31 cellular contexts compared by ENCODE assay signal in the genomic region with DNA sequence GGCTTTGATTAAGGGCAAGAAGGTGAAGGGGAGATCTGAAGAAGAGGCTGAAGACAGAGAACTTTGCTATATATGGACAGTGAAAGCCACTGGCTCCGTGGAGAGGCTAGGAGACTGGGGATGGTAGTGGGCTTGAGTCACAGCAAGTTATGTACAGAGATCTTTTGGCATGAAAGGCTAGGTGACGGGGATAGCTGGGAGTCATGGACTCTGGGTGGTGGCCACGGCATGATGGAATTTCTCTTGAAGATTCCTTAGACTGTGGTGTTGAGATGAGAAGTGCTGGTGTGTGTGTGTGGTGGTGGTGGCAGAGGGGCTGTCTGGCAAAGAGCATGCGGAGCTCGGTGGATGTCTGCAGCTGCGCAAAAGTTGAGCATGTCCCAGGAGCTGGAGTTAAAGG.
A peak's percentile ranks its signal among the peaks of the same experiment; 100 is the strongest.
DNase-seq lines count a peak whose midpoint lies in the region; ATAC-seq and TF ChIP-seq lines count a peak whose summit lies in the region.
"Had no signal": no experiment of that assay in that cellular context is flagged by ENCODE, and none has a peak within 500 bp of the region (broad histone marks: within the 10 kb centered on the region; RNA-seq: fewer than 3 reads in every experiment).

No MANE protein-coding gene starts in this region.

- H2AK9ac ChIP-seq in IMR-90 (replicated peaks; ENCODE audit: low read depth, low read length, poor library complexity): no peak overlapping the region

- dilution Hi-C loops in IMR-90 (cut with HindIII; ENCODE audit: low sequenced_read_pairs, unreplicated experiment): no loop called here

- in situ Hi-C loops in IMR-90 (cut with MboI; ENCODE audit: low sequenced_read_pairs): no loop called here

- no peak overlapping the region for H3K56ac ChIP-seq in IMR-90 (ENCODE audit: extremely low read depth, insufficient read depth, low read length)

- no peak for ATAC-seq in IMR-90 (ENCODE audit: low read depth)
- ATAC-seq: A549; CD8-positive, alpha-beta T cell had no signal

- 0 out of 2 replicates have a peak overlapping the region, but pooled peaks have one; percentile 24 for H4K5ac ChIP-seq in IMR-90 (ENCODE audit: low read depth, low read length)

- H2BK20ac ChIP-seq in IMR-90 (ENCODE audit: low read depth, low read length): peak overlapping the region; percentile 47

- H3K4me3 ChIP-seq in IMR-90 (ENCODE audit: insufficient read depth, low read depth, low read length): no peak overlapping the region
- no peak overlapping the region for H3K4me3 ChIP-seq in mesenchymal stem cell (ENCODE audit: insufficient read depth in 1 of 2, low read depth in 1 of 2, low read length in 2 of 2)
- H3K4me3 ChIP-seq in trophoblast cell (ENCODE audit: low read depth, low read length): no peak overlapping the region
- H3K4me3 ChIP-seq: A549; BLaER1; BLaER1 treated with 17β-estradiol and CSF1 and Interleukin-3, amounts not matched to agents 10 nM and 100 nM had no signal

- no peak overlapping the region for H3K27ac ChIP-seq in IMR-90 (ENCODE audit: insufficient read depth, low read length)
- H3K27ac ChIP-seq in mesenchymal stem cell (ENCODE audit: low read length, poor library complexity, severe bottlenecking): no peak overlapping the region
- H3K27ac ChIP-seq in trophoblast cell (ENCODE audit: low read depth, low read length): no peak overlapping the region
- H3K27ac ChIP-seq: 22Rv1; A549; BLaER1; BLaER1 treated with 17β-estradiol and CSF1 and Interleukin-3, amounts not matched to agents 10 nM and 100 nM; C4-2B had no signal

- no peaks in the 10 kb centered on the region for H3K36me3 ChIP-seq in IMR-90 (ENCODE audit: control insufficient read depth, insufficient read depth, low read length)
- H3K36me3 ChIP-seq in mesenchymal stem cell (ENCODE audit: control insufficient read depth in 1 of 2, insufficient read depth in 2 of 2, low read depth in 1 of 2, low read length in 2 of 2): no peaks in the 10 kb centered on the region
- H3K36me3 ChIP-seq in trophoblast cell (ENCODE audit: control insufficient read depth in 1 of 2, insufficient read depth in 2 of 2, low read length in 2 of 2): no peaks in the 10 kb centered on the region
- H3K36me3 ChIP-seq: BE2C, BLaER1 had no signal

- no peak overlapping the region for H4K8ac ChIP-seq in IMR-90 (ENCODE audit: low read depth in 2 of 2, low read length in 2 of 2)
- H4K8ac ChIP-seq in mesenchymal stem cell (ENCODE audit: low read length): no peak overlapping the region
- H4K8ac ChIP-seq in trophoblast cell (ENCODE audit: low read depth, low read length): no peak overlapping the region

- H2AK5ac ChIP-seq in IMR-90 (ENCODE audit: low read depth, low read length): peak overlapping the region; percentile 63
- no peak overlapping the region for H2AK5ac ChIP-seq in mesenchymal stem cell (ENCODE audit: low read length, severe bottlenecking)
- H2AK5ac ChIP-seq in trophoblast cell (ENCODE audit: low read length): no peak overlapping the region

- POLR2A ChIA-PET in IMR-90 (lab: Charles Lee; ENCODE audit: unreplicated experiment): no interaction called here

- H3K9me1 ChIP-seq in IMR-90 (ENCODE audit: insufficient read depth, low read length): peaks cover 12% of the 10 kb centered on the region; the same call in 1 of the 2 replicates

- H2BK5ac ChIP-seq in IMR-90 (ENCODE audit: low read depth, low read length, poor library complexity, severe bottlenecking) (no peak overlapping the region), mesenchymal stem cell (ENCODE audit: low read depth, low read length, poor library complexity, severe bottlenecking) (no peak overlapping the region), trophoblast cell (ENCODE audit: low read depth, low read length, poor library complexity) (no peak overlapping the region)

- no peaks in the 10 kb centered on the region for H4K20me1 ChIP-seq in IMR-90 (ENCODE audit: insufficient read depth, low read length)
- H4K20me1 ChIP-seq: BLaER1; BLaER1 treated with 17β-estradiol and CSF1 and Interleukin-3, amounts not matched to agents 10 nM and 100 nM had no signal

- H2AFZ ChIP-seq in IMR-90 (replicated peaks; ENCODE audit: low read length, poor library complexity) (no peak overlapping the region), mesenchymal stem cell (ENCODE audit: low read depth, low read length) (no peak overlapping the region), trophoblast cell (ENCODE audit: insufficient read depth, low read length, poor library complexity) (no peak overlapping the region)

- H2BK120ac ChIP-seq in IMR-90 (ENCODE audit: low read depth, low read length) (peak overlapping the region; percentile 51; the same call in 1 of the 2 replicates), mesenchymal stem cell (ENCODE audit: low read depth, low read length) (no peak overlapping the region), trophoblast cell (ENCODE audit: insufficient read depth, low read length, poor library complexity) (no peak overlapping the region)

- no peak overlapping the region for H3K9ac ChIP-seq in IMR-90 (ENCODE audit: low read depth, low read length)
- no peak overlapping the region for H3K9ac ChIP-seq in mesenchymal stem cell (ENCODE audit: low read length)
- no peak overlapping the region for H3K9ac ChIP-seq in trophoblast cell (ENCODE audit: low read length)
- H3K9ac ChIP-seq: BLaER1; BLaER1 treated with 17β-estradiol and CSF1 and Interleukin-3, amounts not matched to agents 10 nM and 100 nM had no signal

- peak overlapping the region in 1 of 2 experiments; percentile 8 for H2BK12ac ChIP-seq in mesenchymal stem cell (ENCODE audit: low read length in 2 of 2)
- H2BK12ac ChIP-seq in trophoblast cell (ENCODE audit: low read length): no peak overlapping the region

- TF ChIP-seq POLR2A in IMR-90 (IDR thresholded peaks at IDR 0.05; ENCODE audit: low read depth, low read length): no peak

- no peak overlapping the region; the same call in 1 of the 2 replicates for H3K14ac ChIP-seq in IMR-90 (replicated peaks; ENCODE audit: low read depth, low read length)
- peak overlapping the region in 1 of 2 experiments; percentile 29 for H3K14ac ChIP-seq in mesenchymal stem cell (ENCODE audit: low read length in 2 of 2)
- no peak overlapping the region for H3K14ac ChIP-seq in trophoblast cell (ENCODE audit: low read length)

- H3K79me1 ChIP-seq in IMR-90 (ENCODE audit: low read depth in 1 of 2, low read length in 2 of 2) (peaks cover 0 to 5% of the 10 kb centered on the region in 2 experiments; a peak in 1 of 4 replicates), mesenchymal stem cell (replicated peaks; ENCODE audit: low read length, poor library complexity, severe bottlenecking) (no peaks in the 10 kb centered on the region), trophoblast cell (ENCODE audit: low read length) (no peaks in the 10 kb centered on the region)

- intact Hi-C loops in IMR-90 (cut with micrococcal nuclease): no loop called here

- no peak overlapping the region for H4K12ac ChIP-seq in trophoblast cell (ENCODE audit: low read depth, low read length)

- DNase-seq in IMR-90 (no peak), mesenchymal stem cell (no peak), trophoblast cell (peak; percentile 75 to 79), hippocampal formation (lab: John Stamatoyannopoulos, UW) (no peak), NCI-H345 treated with DMSO at 0.1 percent for 48 hours (lab: John Stamatoyannopoulos, UW; ENCODE audit: unreplicated experiment) (no peak), NCI-H1092 (lab: John Stamatoyannopoulos, UW) (no peak)
- DNase-seq: 8988T; ACHN; AML-193; BE2C; C1 segment of cervical spinal cord; Caco-2; Calu3; CD4-positive, alpha-beta memory T cell; CD4-positive, alpha-beta T cell; CD4-positive, CD25-positive, alpha-beta regulatory T cell; CD8-positive, alpha-beta memory T cell; CD8-positive, alpha-beta T cell; COR-L47; DMS 273 treated with DMSO at 0.1 percent for 48 hours; DMS153; DMS53; DMS79; DMS79 treated with DMSO at 0.1 percent for 48 hours; DND-41; EL had no signal

- H3K4ac ChIP-seq in IMR-90 (ENCODE audit: low read depth, low read length) (peak overlapping the region; percentile 55), mesenchymal stem cell (ENCODE audit: low read depth in 1 of 2, low read length in 2 of 2) (no peak overlapping the region), trophoblast cell (ENCODE audit: low read depth, low read length) (no peak overlapping the region)

- peak overlapping the region; percentile 53; the same call in 2 of the 3 replicates for H2BK15ac ChIP-seq in IMR-90 (ENCODE audit: low read depth, low read length)
- H2BK15ac ChIP-seq in mesenchymal stem cell (ENCODE audit: low read depth, poor library complexity, severe bottlenecking): peak overlapping the region; percentile 37

- H3K23ac ChIP-seq in IMR-90 (ENCODE audit: low read depth, low read length) (no peak overlapping the region), mesenchymal stem cell (ENCODE audit: low read length in 2 of 2) (no peak overlapping the region), trophoblast cell (ENCODE audit: low read length) (no peak overlapping the region)

- TF ChIP-seq RAD21 in IMR-90 (IDR thresholded peaks at IDR 0.05; ENCODE audit: low read length): no peak

- WGBS in IMR-90 (ENCODE audit: extremely low coverage in 2 of 2, insufficient read length in 1 of 2), 2 experiments: 99% methylated on average over 6 of the region's 6 CpGs; no CpG with 5 or more reads in 1 of the 2 experiments
- WGBS in mesenchymal stem cell: 97% methylated on average over 6 of the region's 6 CpGs
- no CpG with 5 or more reads among the region's 6 CpGs for WGBS in trophoblast cell (ENCODE audit: extremely low coverage, insufficient coverage, insufficient read length)

- H3K79me2 ChIP-seq in trophoblast cell (ENCODE audit: control insufficient read depth, insufficient read depth, low read length, poor library complexity): no peaks in the 10 kb centered on the region

- H3K4me2 ChIP-seq in IMR-90 (ENCODE audit: low read depth, low read length) (no peak overlapping the region), mesenchymal stem cell (ENCODE audit: low read length, poor library complexity, severe bottlenecking) (no peak overlapping the region), trophoblast cell (ENCODE audit: low read length) (no peak overlapping the region)
- H3K4me2 ChIP-seq: A549, BLaER1 had no signal

- H3K4me1 ChIP-seq in IMR-90 (ENCODE audit: control insufficient read depth, insufficient read depth, low read length): peaks cover 22% of the 10 kb centered on the region
- peaks cover 2% of the 10 kb centered on the region for H3K4me1 ChIP-seq in mesenchymal stem cell (ENCODE audit: control insufficient read depth, insufficient read depth, low read depth, low read length)
- no peaks in the 10 kb centered on the region for H3K4me1 ChIP-seq in trophoblast cell (ENCODE audit: control insufficient read depth in 1 of 2, insufficient read depth in 2 of 2, low read length in 2 of 2)
- H3K4me1 ChIP-seq: BE2C, BLaER1 had no signal

- H3K9me3 ChIP-seq in IMR-90 (ENCODE audit: control insufficient read depth, insufficient read depth, low read length): no peaks in the 10 kb centered on the region
- H3K9me3 ChIP-seq in mesenchymal stem cell (ENCODE audit: control insufficient read depth, low read length): peaks cover 5% of the 10 kb centered on the region
- peaks cover 1% of the 10 kb centered on the region for H3K9me3 ChIP-seq in trophoblast cell (ENCODE audit: insufficient read depth, low read depth, low read length)
- H3K9me3 ChIP-seq: A549, BE2C, Caco-2 had no signal

- no peak for TF ChIP-seq CTCF in IMR-90 (conservative IDR thresholded peaks at IDR 0.05; ENCODE audit: low read depth, low read length)

- CTCF ChIA-PET in IMR-90 (lab: Yijun Ruan, JAX): no interaction called here

- BruUV-seq in IMR-90 (replicated peaks; lab: Mats Ljungman, UMichigan): no TSS peak

- H3K27me3 ChIP-seq in IMR-90 (ENCODE audit: control insufficient read depth, insufficient read depth, low read length) (no peaks in the 10 kb centered on the region), mesenchymal stem cell (ENCODE audit: control insufficient read depth in 1 of 2, insufficient read depth in 1 of 2, low read length in 2 of 2) (no peaks in the 10 kb centered on the region), trophoblast cell (ENCODE audit: insufficient read depth, low read length) (no peaks in the 10 kb centered on the region)
- H3K27me3 ChIP-seq: BLaER1; BLaER1 treated with 17β-estradiol and CSF1 and Interleukin-3, amounts not matched to agents 10 nM and 100 nM had no signal

- peak overlapping the region; percentile 20 for H3K18ac ChIP-seq in IMR-90 (ENCODE audit: low read depth, low read length)
- H3K18ac ChIP-seq in mesenchymal stem cell (ENCODE audit: low read depth in 1 of 2, low read length in 2 of 2): peak overlapping the region in 1 of 2 experiments; percentile 28
- H3K18ac ChIP-seq in trophoblast cell (ENCODE audit: low read length): no peak overlapping the region

- H4K91ac ChIP-seq in IMR-90 (ENCODE audit: insufficient read depth, low read depth, low read length) (peak overlapping the region; percentile 40; the same call in 1 of the 2 replicates), mesenchymal stem cell (ENCODE audit: low read length) (no peak overlapping the region), trophoblast cell (ENCODE audit: low read depth, low read length) (no peak overlapping the region)

Comparison
In these comparisons a context has a peak if more than half of its experiments do, and no peak if none do; other contexts are left out.
1. DNase-seq: peak in trophoblast cell (2 of 2); none in IMR-90 (single experiment), mesenchymal stem cell (single experiment), hippocampal formation (0 of 2), NCI-H345 treated with DMSO at 0.1 percent for 48 hours (single experiment) and NCI-H1092 (single experiment).